ENCODE assay signal across 18 cellular contexts in genomic region chr2:212998629-212999359, GRCh38.
DNase-seq lines count a peak whose midpoint lies in the region; ATAC-seq and TF ChIP-seq lines count a peak whose summit lies in the region.
"Had no signal": no experiment of that assay in that cellular context is flagged by ENCODE, and none has a peak within 500 bp of the region (broad histone marks: within the 10 kb centered on the region; RNA-seq: fewer than 3 reads in every experiment).

No MANE protein-coding gene starts in this region.

- TF ChIP-seq CTCF in cardiac fibroblast (IDR thresholded peaks at IDR 0.05; ENCODE audit: low read depth, low read length): no peak
- no peak for TF ChIP-seq CTCF in lower lobe of right lung (IDR thresholded peaks at IDR 0.05)
- TF ChIP-seq CTCF in PC-9 (conservative IDR thresholded peaks at IDR 0.05): no peak

- BruUV-seq in PC-9 (replicated peaks; lab: Mats Ljungman, UMichigan): no TSS peak

- in situ Hi-C loops in G401 (cut with HindIII; ENCODE audit: low sequenced_read_pairs): no loop called here

- H3K4me2 ChIP-seq in PC-9: no peak overlapping the region

- H3F3A ChIP-seq in PC-9 (ENCODE audit: insufficient read depth, low read depth): no peaks in the 10 kb centered on the region

- H3K79me2 ChIP-seq in PC-9 (ENCODE audit: low read depth): no peaks in the 10 kb centered on the region

- H3K4me1 ChIP-seq in lower lobe of right lung: peaks cover 12% of the 10 kb centered on the region
- H3K4me1 ChIP-seq in PC-9 (replicated peaks; ENCODE audit: insufficient read depth): no peaks in the 10 kb centered on the region

- POLR2A ChIA-PET in PC-9 (lab: Charles Lee; ENCODE audit: unreplicated experiment): interaction anchor here (0.6 kb wide), 1 partner anchor 87 kb away, joined by 4 read pairs; no protein-coding TSS in a partner anchor

- CTCF ChIA-PET in PC-9 (lab: Charles Lee): no interaction called here

- ATAC-seq in GM18505 (IDR thresholded peaks at IDR 0.05; ENCODE audit: unreplicated experiment) (no peak), lower lobe of right lung (peak; percentile 18 to 25), left colon (no peak)
- ATAC-seq: HCT116, left lobe of liver had no signal

- DNase-seq in LHCN-M2 (ENCODE audit: low read depth) (peak; percentile 19), cardiac fibroblast (ENCODE audit: low read depth in 2 of 2) (peak; percentile 42 to 68), lower lobe of right lung (no peak), PC-9 (no peak), G401 (ENCODE audit: low spot score) (no peak), NCI-H2196 (lab: John Stamatoyannopoulos, UW; ENCODE audit: unreplicated experiment) (no peak), left colon (no peak)
- DNase-seq: activated CD4-positive, alpha-beta T cell treated with anti-CD3 and anti-CD28 coated beads for 4 hours; activated CD8-positive, alpha-beta memory T cell treated with anti-CD3 and anti-CD28 coated beads, Interleukin-2, amount 50 U/mL, for 4 hours; CD4-positive, alpha-beta memory T cell; DMS153; dorsolateral prefrontal cortex; NCI-H1417; NCI-H524 treated with DMSO at 0.1 percent for 48 hours; tibial artery had no signal

- H3K4me3 ChIP-seq in cardiac fibroblast (replicated peaks in 1 of 2; ENCODE audit: low read depth in 2 of 2, low read length in 2 of 2) (no peak overlapping the region), lower lobe of right lung (no peak overlapping the region), PC-9 (no peak overlapping the region)
- H3K4me3 ChIP-seq: dorsolateral prefrontal cortex, tibial artery had no signal

- H3K36me3 ChIP-seq in lower lobe of right lung (no peaks in the 10 kb centered on the region), PC-9 (ENCODE audit: low read depth) (no peaks in the 10 kb centered on the region)
- H3K36me3 ChIP-seq: tibial artery had no signal

- peak; percentile 19 for TF ChIP-seq POLR2A in GM18505 (IDR thresholded peaks at IDR 0.05; ENCODE audit: borderline replicate concordance, extremely low read depth, insufficient read depth, insufficient read length)

- no peak overlapping the region for H2AFZ ChIP-seq in PC-9

- no peaks in the 10 kb centered on the region for H3K27me3 ChIP-seq in lower lobe of right lung (ENCODE audit: low read depth)
- no peaks in the 10 kb centered on the region for H3K27me3 ChIP-seq in PC-9 (ENCODE audit: insufficient read depth, low read depth)
- H3K27me3 ChIP-seq: dorsolateral prefrontal cortex, tibial artery had no signal

- intact Hi-C loops in lower lobe of right lung (cut with DNase I): no loop called here
- intact Hi-C loops in PC-9 (cut with micrococcal nuclease; ENCODE audit: unreplicated experiment): no loop called here
- intact Hi-C loops in left colon (cut with DNase I, micrococcal nuclease): no loop called here

- H3K9me3 ChIP-seq in lower lobe of right lung (no peaks in the 10 kb centered on the region), PC-9 (ENCODE audit: insufficient read depth, low read depth) (no peaks in the 10 kb centered on the region)
- H3K9me3 ChIP-seq: tibial artery had no signal

- H3K27ac ChIP-seq in lower lobe of right lung (no peak overlapping the region), PC-9 (no peak overlapping the region)
- H3K27ac ChIP-seq: dorsolateral prefrontal cortex, tibial artery had no signal

- no peaks in the 10 kb centered on the region for H3K9me2 ChIP-seq in PC-9 (ENCODE audit: insufficient read depth)

- H4K20me1 ChIP-seq in PC-9 (ENCODE audit: insufficient read depth): no peaks in the 10 kb centered on the region

Comparison
In these comparisons a context has a peak if more than half of its experiments do, and no peak if none do; other contexts are left out.
1. ATAC-seq: peak in lower lobe of right lung (2 of 2); none in GM18505 (single experiment) and left colon (single experiment).
2. DNase-seq: peak in LHCN-M2 (single experiment) and cardiac fibroblast (2 of 2); none in lower lobe of right lung (single experiment), PC-9 (0 of 2), G401 (single experiment), NCI-H2196 (single experiment) and left colon (0 of 2).